8 cellular contexts compared by ENCODE assay signal in genomic region chr1:58573705-58574591, GRCh38. TPM values are rescaled to one million over a fixed set of nuclear protein-coding genes. Genes with fewer than 3 reads are reported as not detected.
DNase-seq lines count a peak whose midpoint lies in the region; ATAC-seq and TF ChIP-seq lines count a peak whose summit lies in the region.

No MANE protein-coding gene starts in this region.

- H3K4me1 Mint-ChIP-seq in activated CD4-positive, alpha-beta memory T cell treated with anti-CD3 and anti-CD28 coated beads for 36 hours (ENCODE audit: low read depth) = peaks cover 40% of the 10 kb centered on the region
- peaks cover 55% of the 10 kb centered on the region for H3K4me1 Mint-ChIP-seq in progenitor cell of endocrine pancreas (ENCODE audit: low read depth)

- POLR2A ChIA-PET in activated CD4-positive, alpha-beta memory T cell treated with anti-CD3 and anti-CD28 coated beads for 36 hours (lab: Charles Lee) = interaction anchor here (0.7 to 1.0 kb wide), 2 partner anchors 11 to 50 kb away, joined by 3 read pairs; no protein-coding TSS in a partner anchor

- H3K4me1 ChIP-seq in left ventricle myocardium inferior = peaks cover 22% of the 10 kb centered on the region

- no peaks in the 10 kb centered on the region for H3K9me3 Mint-ChIP-seq in activated CD4-positive, alpha-beta memory T cell treated with anti-CD3 and anti-CD28 coated beads for 36 hours
- peaks cover 4% of the 10 kb centered on the region for H3K9me3 Mint-ChIP-seq in progenitor cell of endocrine pancreas (ENCODE audit: low read depth)

- ATAC-seq in GM19328 (IDR thresholded peaks at IDR 0.05; ENCODE audit: unreplicated experiment) = peak; percentile 95
- ATAC-seq in HG03060 (IDR thresholded peaks at IDR 0.05; ENCODE audit: low read depth, unreplicated experiment) = peak; percentile 98
- ATAC-seq in left cardiac atrium = no peak

- no peak overlapping the region for H3K27ac ChIP-seq in left ventricle myocardium inferior (replicated peaks)

- no peaks in the 10 kb centered on the region for H3K36me3 ChIP-seq in left ventricle myocardium inferior

- no peak overlapping the region for H3K4me3 Mint-ChIP-seq in activated CD4-positive, alpha-beta memory T cell treated with anti-CD3 and anti-CD28 coated beads for 36 hours
- peak overlapping the region; percentile 54 for H3K4me3 Mint-ChIP-seq in progenitor cell of endocrine pancreas (ENCODE audit: low read depth)

- H3K27me3 Mint-ChIP-seq in activated CD4-positive, alpha-beta memory T cell treated with anti-CD3 and anti-CD28 coated beads for 36 hours = peaks cover 57% of the 10 kb centered on the region
- H3K27me3 Mint-ChIP-seq in progenitor cell of endocrine pancreas = peaks cover 4% of the 10 kb centered on the region

- TF ChIP-seq CTCF in progenitor cell of endocrine pancreas (IDR thresholded peaks at IDR 0.05; ENCODE audit: unreplicated experiment) = no peak
- TF ChIP-seq CTCF in left ventricle myocardium inferior (IDR thresholded peaks at IDR 0.05; ENCODE audit: borderline replicate concordance) = no peak

- H3K9me3 ChIP-seq in left ventricle myocardium inferior (replicated peaks) = no peaks in the 10 kb centered on the region

- peak overlapping the region; percentile 43 for H3K27ac Mint-ChIP-seq in activated CD4-positive, alpha-beta memory T cell treated with anti-CD3 and anti-CD28 coated beads for 36 hours
- H3K27ac Mint-ChIP-seq in progenitor cell of endocrine pancreas = peak overlapping the region; percentile 97

- CTCF ChIA-PET in activated CD4-positive, alpha-beta memory T cell treated with anti-CD3 and anti-CD28 coated beads for 36 hours (lab: Charles Lee) = interaction anchor here (1.1 to 1.3 kb wide), 2 partner anchors 10 to 28 kb away, joined by 3 to 4 read pairs; partner anchors contain the start of gene OMA1

- peaks cover 95% of the 10 kb centered on the region for H3K27me3 ChIP-seq in left ventricle myocardium inferior (ENCODE audit: low read depth)

- H3K4me3 ChIP-seq in left ventricle myocardium inferior = no peak overlapping the region

- intact Hi-C loops in activated CD4-positive, alpha-beta memory T cell treated with anti-CD3 and anti-CD28 coated beads for 36 hours (cut with micrococcal nuclease) = loop anchor here (1.0 to 2.0 kb wide), 4 partner anchors 10 to 79 kb away; partner anchors contain the start of gene OMA1
- intact Hi-C loops in left cardiac atrium (cut with DNase I) = no loop called here
- intact Hi-C loops in left ventricle myocardium inferior (cut with micrococcal nuclease) = no loop called here

- no peaks in the 10 kb centered on the region for H3K36me3 Mint-ChIP-seq in activated CD4-positive, alpha-beta memory T cell treated with anti-CD3 and anti-CD28 coated beads for 36 hours
- H3K36me3 Mint-ChIP-seq in progenitor cell of endocrine pancreas (ENCODE audit: insufficient read depth) = peaks cover 8% of the 10 kb centered on the region

- DNase-seq in activated CD4-positive, alpha-beta memory T cell treated with anti-CD3 and anti-CD28 coated beads for 36 hours = peak; percentile 78
- DNase-seq in progenitor cell of endocrine pancreas (ENCODE audit: low spot score, unreplicated experiment) = no peak
- DNase-seq in hypothalamus (lab: John Stamatoyannopoulos, UW) = no peak
- no peak for DNase-seq in hippocampal formation (lab: John Stamatoyannopoulos, UW)
- no peak for DNase-seq in left cardiac atrium
- DNase-seq in left ventricle myocardium inferior = no peak

RNA-seq across cellular contexts. Expression of gene TACSTD2, which starts 3.1 kb away (rescaled TPM):
- not detected for total RNA-seq in activated CD4-positive, alpha-beta memory T cell treated with anti-CD3 and anti-CD28 coated beads for 36 hours
- total RNA-seq in progenitor cell of endocrine pancreas (22.7 and 22.8 TPM in 2 replicates), left cardiac atrium (under 1 TPM; 0.44 to 0.81 TPM), left ventricle myocardium inferior (0.16 TPM)

RNA-seq across cellular contexts. Expression of gene OMA1, which starts 27.4 kb away (rescaled TPM):
- 10 to 100 TPM; 12.0 to 13.0 TPM for total RNA-seq in activated CD4-positive, alpha-beta memory T cell treated with anti-CD3 and anti-CD28 coated beads for 36 hours
- total RNA-seq in progenitor cell of endocrine pancreas (26.8 and 32.0 TPM in 2 replicates), left cardiac atrium (10 to 100 TPM; 20.1 to 22.4 TPM), left ventricle myocardium inferior (36.6 TPM)

Comparison
In these comparisons a context has a peak if more than half of its experiments do, and no peak if none do; other contexts are left out.
1. ATAC-seq: peak in GM19328 (single experiment) and HG03060 (single experiment); none in left cardiac atrium (0 of 2).
2. RNA of gene TACSTD2, which starts 3.1 kb away (total RNA-seq): 22.7 to 22.8 TPM in progenitor cell of endocrine pancreas; 0.44 to 0.81 TPM in left cardiac atrium, 0.16 TPM in left ventricle myocardium inferior (single experiment) and not detected in activated CD4-positive, alpha-beta memory T cell treated with anti-CD3 and anti-CD28 coated beads for 36 hours; every median in the first group is over 10 times any median in the second.